In the genomic region with DNA sequence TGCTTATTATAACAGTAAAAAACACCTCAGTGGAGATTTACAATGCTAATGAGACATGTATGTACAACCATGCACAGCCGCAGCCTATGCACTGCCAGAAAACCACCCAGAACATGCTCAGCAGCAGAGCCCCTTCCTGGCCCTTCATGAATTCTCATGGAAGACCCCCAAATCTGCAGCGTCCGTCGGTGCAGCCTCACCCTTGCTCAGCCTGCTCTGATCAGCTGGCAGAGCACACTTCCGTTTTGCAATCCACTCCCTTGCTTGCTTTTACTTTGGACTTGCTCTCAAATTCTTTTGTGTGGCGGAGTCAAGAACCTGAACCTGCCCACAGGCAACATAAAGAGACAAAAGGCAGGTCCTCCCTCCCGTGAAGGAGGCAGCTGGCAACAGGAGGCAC, we compare ENCODE assay signal across 1 cellular context.
TF ChIP-seq lines count a peak whose summit lies in the region.

No MANE protein-coding gene starts in this region.

TF ChIP-seq in HepG2, 621 proteins besides CTCF, POLR2A, EP300 and RAD21 (continued from another document):
- no peak for TF ChIP-seq ZNF281 (CRISPR knock-in tag; IDR thresholded peaks at IDR 0.05; ENCODE audit: borderline replicate concordance)
